Comparison of ENCODE assay signal across 10 cellular contexts in the genomic region with DNA sequence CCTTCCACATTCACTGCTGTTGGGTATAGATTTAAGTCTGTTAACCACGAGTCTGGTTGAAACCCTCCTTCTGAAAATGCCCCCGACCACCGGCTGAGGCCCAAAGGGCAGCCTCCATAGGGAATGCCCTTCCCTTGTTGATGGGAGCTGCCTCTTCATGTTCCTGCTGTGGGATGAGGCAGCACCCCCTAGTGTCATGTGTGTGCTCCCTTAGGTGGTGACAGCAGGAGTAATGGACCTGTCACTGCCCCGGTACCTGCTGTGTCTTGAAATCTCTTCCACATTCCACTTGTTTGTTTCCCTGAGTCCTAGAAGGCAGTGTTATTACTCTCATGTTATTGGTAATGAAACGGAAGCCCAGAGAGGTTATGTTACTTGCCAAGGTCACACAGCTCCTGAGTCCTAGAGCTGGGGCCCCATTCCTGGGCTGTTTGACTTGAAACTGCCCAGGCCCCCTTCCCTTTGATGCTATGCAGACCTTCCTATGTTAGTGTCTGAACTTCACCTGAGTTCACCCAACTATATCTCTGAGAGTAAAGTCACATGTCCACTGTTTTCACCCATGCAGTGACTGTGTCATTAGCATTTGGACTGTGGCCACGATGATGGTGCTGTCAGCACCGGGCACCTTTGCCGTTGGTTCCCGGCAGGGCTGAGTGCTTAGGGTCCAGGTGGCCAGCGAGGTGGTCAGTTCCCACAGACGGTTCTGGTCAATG.
DNase-seq lines count a peak whose midpoint lies in the region; ATAC-seq and TF ChIP-seq lines count a peak whose summit lies in the region.
"Had no signal": no experiment of that assay in that cellular context is flagged by ENCODE, and none has a peak within 500 bp of the region (broad histone marks: within the 10 kb centered on the region; RNA-seq: fewer than 3 reads in every experiment).

No MANE protein-coding gene starts in this region.

- POLR2A ChIA-PET in Caco-2 (lab: Charles Lee) (no interaction called here), HEK293 (lab: Yijun Ruan, JAX) (no interaction called here)

- no peaks in the 10 kb centered on the region for H3K27me3 ChIP-seq in Caco-2 (replicated peaks; ENCODE audit: control insufficient read depth, insufficient read depth, low read length)
- H3K27me3 ChIP-seq in brain microvascular endothelial cell (replicated peaks) = no peaks in the 10 kb centered on the region

- peak overlapping the region; percentile 29 for H3K27ac Mint-ChIP-seq in Caco-2 (ENCODE audit: unreplicated experiment)

- DNase-seq in Caco-2 (peak in 1 of 2 experiments; percentile 35), brain microvascular endothelial cell (no peak), lung microvascular endothelial cell (ENCODE audit: low read depth in 2 of 2) (peak; percentile 32 to 53), NCI-H748 treated with DMSO at 0.1 percent for 48 hours (lab: John Stamatoyannopoulos, UW) (no peak), NCI-H1417 treated with DMSO at 0.1 percent for 48 hours (lab: John Stamatoyannopoulos, UW) (no peak)
- DNase-seq: MV-4-11 had no signal

- H3K9me3 ChIP-seq in Caco-2 (no peaks in the 10 kb centered on the region), HEK293 (ENCODE audit: control insufficient read depth, insufficient read depth, low read depth, low read length) (no peaks in the 10 kb centered on the region)

- H3K4me1 Mint-ChIP-seq in Caco-2 (ENCODE audit: low read depth, unreplicated experiment) = peaks cover 7% of the 10 kb centered on the region

- H3K27ac ChIP-seq in HEK293 (ENCODE audit: extremely low read depth, low read depth, low read length) (no peak overlapping the region), brain microvascular endothelial cell (no peak overlapping the region)

- H3K9me3 Mint-ChIP-seq in Caco-2 (ENCODE audit: unreplicated experiment) = no peaks in the 10 kb centered on the region

- H3K4me3 ChIP-seq in Caco-2 (ENCODE audit: low read depth, low read length) (no peak overlapping the region), HEK293 (ENCODE audit: low read depth, low read length) (no peak overlapping the region), brain microvascular endothelial cell (ENCODE audit: low read depth, low read length) (no peak overlapping the region)

- intact Hi-C loops in Caco-2 (cut with micrococcal nuclease; ENCODE audit: unreplicated experiment) = loop anchor here (5.0 to 10.0 kb wide), 2 partner anchors 59 to 202 kb away; no protein-coding TSS in a partner anchor

- no peaks in the 10 kb centered on the region for H3K36me3 ChIP-seq in Caco-2 (ENCODE audit: control insufficient read depth, insufficient read depth, low read length)
- peaks cover 0 to 4% of the 10 kb centered on the region in 2 experiments; a peak in 1 of 3 replicates for H3K36me3 ChIP-seq in HEK293 (ENCODE audit: control insufficient read depth in 2 of 2, insufficient read depth in 1 of 2, low read length in 2 of 2)
- H3K36me3 ChIP-seq in brain microvascular endothelial cell (replicated peaks) = no peaks in the 10 kb centered on the region

- H3K4me3 Mint-ChIP-seq in Caco-2 (ENCODE audit: unreplicated experiment) = no peak overlapping the region

- H3K27me3 Mint-ChIP-seq in Caco-2 (ENCODE audit: insufficient read depth, unreplicated experiment) = no peaks in the 10 kb centered on the region

- H3K4me1 ChIP-seq in Caco-2 (peaks cover 5% of the 10 kb centered on the region; the same call in 1 of the 2 replicates), HEK293 (ENCODE audit: control insufficient read depth, insufficient read depth, low read length) (no peaks in the 10 kb centered on the region; the same call in 1 of the 2 replicates)

- CTCF ChIA-PET in Caco-2 (lab: Charles Lee) (interaction anchor here (0.5 kb wide), 2 partner anchors 118 to 198 kb away, joined by 3 to 4 read pairs; no protein-coding TSS in a partner anchor), HEK293 (lab: Yijun Ruan, JAX) (interaction anchor here (0.6 to 1.9 kb wide), 5 partner anchors 16 to 163 kb away, joined by 3 to 6 read pairs (median 5); no protein-coding TSS in a partner anchor)

- ATAC-seq in GM19455 (IDR thresholded peaks at IDR 0.05; ENCODE audit: unreplicated experiment) = no peak
- ATAC-seq in GM18868 (IDR thresholded peaks at IDR 0.05; ENCODE audit: unreplicated experiment) = no peak
- ATAC-seq: activated CD4-positive, CD25-positive, alpha-beta regulatory T cell treated with anti-CD3 and anti-CD28 coated beads, Interleukin-2, amount 50 U/mL, for 24 hours had no signal

- peaks cover 30% of the 10 kb centered on the region for H3K36me3 Mint-ChIP-seq in Caco-2 (ENCODE audit: insufficient read depth, unreplicated experiment)

- in situ Hi-C loops in brain microvascular endothelial cell (cut with HindIII; ENCODE audit: low pct_ligation_motif_present, low sequenced_read_pairs) = no loop called here

- peak in 1 of 2 experiments; percentile 41 for TF ChIP-seq CTCF in Caco-2 (IDR thresholded peaks at IDR 0.05; ENCODE audit: insufficient read depth in 1 of 2, low read depth in 1 of 2, low read length in 1 of 2, severe bottlenecking in 1 of 2, unreplicated experiment in 1 of 2)
- no peak for TF ChIP-seq CTCF in HEK293 (tag by site-specific recombination; IDR thresholded peaks at IDR 0.05)
- TF ChIP-seq CTCF in brain microvascular endothelial cell (IDR thresholded peaks at IDR 0.05; ENCODE audit: low read depth, low read length, missing control alignments) = peak; percentile 44

- no TSS peak for BruUV-seq in Caco-2 (replicated peaks; lab: Mats Ljungman, UMichigan)

TF ChIP-seq in HEK293, 187 proteins besides CTCF, POLR2A, EP300 and RAD21:
- TF ChIP-seq ZNF707 (tag by site-specific recombination; IDR thresholded peaks at IDR 0.05) (no peak), ZNF654 (tag by site-specific recombination; IDR thresholded peaks at IDR 0.05; ENCODE audit: low read depth) (peak; percentile 21; the same call in 1 of the 2 replicates), ZNF335 (tag by site-specific recombination; conservative IDR thresholded peaks at IDR 0.05) (no peak), KLF8 (tag by site-specific recombination; IDR thresholded peaks at IDR 0.05) (no peak), ZIC2 (tag by site-specific recombination; IDR thresholded peaks at IDR 0.05) (peak; percentile 81)

Comparison
In these comparisons a context has a peak if more than half of its experiments do, and no peak if none do; other contexts are left out.
1. DNase-seq: peak in lung microvascular endothelial cell (2 of 2); none in brain microvascular endothelial cell (single experiment), NCI-H748 treated with DMSO at 0.1 percent for 48 hours (single experiment) and NCI-H1417 treated with DMSO at 0.1 percent for 48 hours (single experiment).